In genomic region chr11:61118406-61118805, GRCh38 we compare ENCODE assay signal across 21 cellular contexts. TPM values are rescaled to one million over a fixed set of nuclear protein-coding genes. Genes with fewer than 3 reads are reported as not detected.
DNase-seq lines count a peak whose midpoint lies in the region; ATAC-seq and TF ChIP-seq lines count a peak whose summit lies in the region.
"Had no signal": no experiment of that assay in that cellular context is flagged by ENCODE, and none has a peak within 500 bp of the region (broad histone marks: within the 10 kb centered on the region; RNA-seq: fewer than 3 reads in every experiment).

No MANE protein-coding gene starts in this region.

- H3K4me1 Mint-ChIP-seq in T-helper 1 cell treated with Interleukin-12 subunit alpha and Interleukin-12 subunit beta and Interleukin-4 antibody, amounts not matched to agents 30 μg/mL and 1 μg/mL, for 36 hours (ENCODE audit: low read depth) = peaks cover 55% of the 10 kb centered on the region
- H3K4me1 Mint-ChIP-seq in stimulated activated naive CD8-positive, alpha-beta T cell treated with anti-CD3 and anti-CD28 coated beads, Interleukin-15, Interleukin-2, amounts not matched to agents 100 ng/mL and 50 ng/mL, for 24 hours (ENCODE audit: low read depth) = peaks cover 73% of the 10 kb centered on the region
- no peaks in the 10 kb centered on the region for H3K4me1 Mint-ChIP-seq in chondrocyte (ENCODE audit: low read depth)
- H3K4me1 Mint-ChIP-seq in stimulated activated naive B cell treated with anti-CD40 and anti-IgM and Interleukin-4, amounts not matched to agents 10 μg/mL and 1 μg/mL and 100 μg/mL, for 72 hours = peaks cover 25 to 51% of the 10 kb centered on the region in 2 donors

- DNase-seq in T-helper 1 cell = no peak
- no peak for DNase-seq in stimulated activated naive CD8-positive, alpha-beta T cell treated with anti-CD3 and anti-CD28 coated beads, Interleukin-15, Interleukin-2, amounts not matched to agents 100 U/mL and 50 U/mL, for 24 hours
- peak; percentile 80 for DNase-seq in chondrocyte (ENCODE audit: low spot score)
- no peak for DNase-seq in effector CD8-positive, alpha-beta T cell (lab: John Stamatoyannopoulos, UW)
- DNase-seq in stimulated activated naive B cell treated with anti-CD40 and anti-IgM and Interleukin-4, amounts not matched to agents 10 μg/mL and 1 μg/mL and 100 μg/mL, for 72 hours = no peak
- DNase-seq: activated CD4-positive, CD25-positive, alpha-beta regulatory T cell treated with anti-CD3 and anti-CD28 coated beads, Interleukin-2, amount 50 U/mL, for 72 hours; caudate nucleus; hypothalamus; immature natural killer cell; left colon; mammary epithelial cell; NCI-H1417; NCI-H2081 treated with DMSO at 0.1 percent for 48 hours; NCI-H226; NCI-H69; SHP77 treated with DMSO at 0.1 percent for 48 hours had no signal

- H3K36me3 Mint-ChIP-seq in T-helper 1 cell treated with Interleukin-12 subunit alpha and Interleukin-12 subunit beta and Interleukin-4 antibody, amounts not matched to agents 30 μg/mL and 1 μg/mL, for 36 hours (ENCODE audit: low read depth) = peaks cover 76% of the 10 kb centered on the region
- H3K36me3 Mint-ChIP-seq in stimulated activated naive CD8-positive, alpha-beta T cell treated with anti-CD3 and anti-CD28 coated beads, Interleukin-15, Interleukin-2, amounts not matched to agents 100 ng/mL and 50 ng/mL, for 24 hours (ENCODE audit: low read depth) = peaks cover 89% of the 10 kb centered on the region
- no peaks in the 10 kb centered on the region for H3K36me3 Mint-ChIP-seq in chondrocyte (ENCODE audit: low read depth)
- peaks cover 22 to 29% of the 10 kb centered on the region in 2 donors for H3K36me3 Mint-ChIP-seq in stimulated activated naive B cell treated with anti-CD40 and anti-IgM and Interleukin-4, amounts not matched to agents 10 μg/mL and 1 μg/mL and 100 μg/mL, for 72 hours

- H3K9me3 Mint-ChIP-seq in T-helper 1 cell treated with Interleukin-12 subunit alpha and Interleukin-12 subunit beta and Interleukin-4 antibody, amounts not matched to agents 30 μg/mL and 1 μg/mL, for 36 hours = peaks cover 3% of the 10 kb centered on the region
- H3K9me3 Mint-ChIP-seq in stimulated activated naive CD8-positive, alpha-beta T cell treated with anti-CD3 and anti-CD28 coated beads, Interleukin-15, Interleukin-2, amounts not matched to agents 100 ng/mL and 50 ng/mL, for 24 hours = peaks cover 4% of the 10 kb centered on the region
- no peaks in the 10 kb centered on the region for H3K9me3 Mint-ChIP-seq in chondrocyte (ENCODE audit: low read depth)
- peaks cover 3 to 4% of the 10 kb centered on the region in 2 donors for H3K9me3 Mint-ChIP-seq in stimulated activated naive B cell treated with anti-CD40 and anti-IgM and Interleukin-4, amounts not matched to agents 10 μg/mL and 1 μg/mL and 100 μg/mL, for 72 hours
- H3K9me3 Mint-ChIP-seq: immature natural killer cell had no signal

- TF ChIP-seq CTCF in chondrocyte (IDR thresholded peaks at IDR 0.05) = no peak

- peak overlapping the region; percentile 68 for H3K27ac Mint-ChIP-seq in T-helper 1 cell treated with Interleukin-12 subunit alpha and Interleukin-12 subunit beta and Interleukin-4 antibody, amounts not matched to agents 30 μg/mL and 1 μg/mL, for 36 hours
- peak overlapping the region; percentile 59 for H3K27ac Mint-ChIP-seq in stimulated activated naive CD8-positive, alpha-beta T cell treated with anti-CD3 and anti-CD28 coated beads, Interleukin-15, Interleukin-2, amounts not matched to agents 100 ng/mL and 50 ng/mL, for 24 hours
- no peak overlapping the region for H3K27ac Mint-ChIP-seq in chondrocyte (ENCODE audit: unreplicated experiment)
- H3K27ac Mint-ChIP-seq in stimulated activated naive B cell treated with anti-CD40 and anti-IgM and Interleukin-4, amounts not matched to agents 10 μg/mL and 1 μg/mL and 100 μg/mL, for 72 hours = no peak overlapping the region
- H3K27ac Mint-ChIP-seq: immature natural killer cell had no signal

- H3K27me3 Mint-ChIP-seq in T-helper 1 cell treated with Interleukin-12 subunit alpha and Interleukin-12 subunit beta and Interleukin-4 antibody, amounts not matched to agents 30 μg/mL and 1 μg/mL, for 36 hours (ENCODE audit: low read depth) = no peaks in the 10 kb centered on the region
- H3K27me3 Mint-ChIP-seq in stimulated activated naive CD8-positive, alpha-beta T cell treated with anti-CD3 and anti-CD28 coated beads, Interleukin-15, Interleukin-2, amounts not matched to agents 100 ng/mL and 50 ng/mL, for 24 hours = no peaks in the 10 kb centered on the region
- peaks cover 2% of the 10 kb centered on the region for H3K27me3 Mint-ChIP-seq in chondrocyte (ENCODE audit: low read depth)
- no peaks in the 10 kb centered on the region for H3K27me3 Mint-ChIP-seq in stimulated activated naive B cell treated with anti-CD40 and anti-IgM and Interleukin-4, amounts not matched to agents 10 μg/mL and 1 μg/mL and 100 μg/mL, for 72 hours

- no peak for ATAC-seq in stimulated activated naive CD8-positive, alpha-beta T cell treated with anti-CD3 and anti-CD28 coated beads, Interleukin-15, Interleukin-2, amounts not matched to agents 100 U/mL and 50 U/mL, for 24 hours
- no peak for ATAC-seq in HG02678 (IDR thresholded peaks at IDR 0.05; ENCODE audit: unreplicated experiment)
- no peak for ATAC-seq in stimulated activated naive B cell treated with anti-CD40 and anti-IgM and Interleukin-4, amounts not matched to agents 10 μg/mL and 1 μg/mL and 100 μg/mL, for 72 hours (replicated peaks)
- ATAC-seq: left colon, Panc1 had no signal

- no peak overlapping the region for H3K4me3 Mint-ChIP-seq in T-helper 1 cell treated with Interleukin-12 subunit alpha and Interleukin-12 subunit beta and Interleukin-4 antibody, amounts not matched to agents 30 μg/mL and 1 μg/mL, for 36 hours
- no peak overlapping the region for H3K4me3 Mint-ChIP-seq in stimulated activated naive CD8-positive, alpha-beta T cell treated with anti-CD3 and anti-CD28 coated beads, Interleukin-15, Interleukin-2, amounts not matched to agents 100 ng/mL and 50 ng/mL, for 24 hours
- no peak overlapping the region for H3K4me3 Mint-ChIP-seq in chondrocyte (ENCODE audit: unreplicated experiment)
- no peak overlapping the region for H3K4me3 Mint-ChIP-seq in stimulated activated naive B cell treated with anti-CD40 and anti-IgM and Interleukin-4, amounts not matched to agents 10 μg/mL and 1 μg/mL and 100 μg/mL, for 72 hours
- H3K4me3 Mint-ChIP-seq: immature natural killer cell had no signal

RNA-seq across cellular contexts. Expression of gene CD5, which starts 16.1 kb away (rescaled TPM):
- total RNA-seq in chondrocyte = not detected in 3 replicates
- total RNA-seq: dermis microvascular lymphatic vessel endothelial cell, mammary epithelial cell had no signal

RNA-seq across cellular contexts. Expression of gene VPS37C, which starts 42.8 kb away (rescaled TPM):
- 15.3 to 20.5 TPM (median 19.6 TPM) in 3 replicates for total RNA-seq in chondrocyte

Comparison
In these comparisons a context has a peak if more than half of its experiments do, and no peak if none do; other contexts are left out.
1. H3K27ac Mint-ChIP-seq: peak in T-helper 1 cell treated with Interleukin-12 subunit alpha and Interleukin-12 subunit beta and Interleukin-4 antibody, amounts not matched to agents 30 μg/mL and 1 μg/mL, for 36 hours (single experiment) and stimulated activated naive CD8-positive, alpha-beta T cell treated with anti-CD3 and anti-CD28 coated beads, Interleukin-15, Interleukin-2, amounts not matched to agents 100 ng/mL and 50 ng/mL, for 24 hours (single experiment); none in chondrocyte (single experiment) and stimulated activated naive B cell treated with anti-CD40 and anti-IgM and Interleukin-4, amounts not matched to agents 10 μg/mL and 1 μg/mL and 100 μg/mL, for 72 hours (single experiment).